In genomic region chr1:228072658-228073043, GRCh38 we compare ENCODE assay signal across 18 cellular contexts. TPM values are rescaled to one million over a fixed set of nuclear protein-coding genes. Genes with fewer than 3 reads are reported as not detected.
DNase-seq lines count a peak whose midpoint lies in the region; ATAC-seq and TF ChIP-seq lines count a peak whose summit lies in the region.
"Had no signal": no experiment of that assay in that cellular context is flagged by ENCODE, and none has a peak within 500 bp of the region (broad histone marks: within the 10 kb centered on the region; RNA-seq: fewer than 3 reads in every experiment).

No MANE protein-coding gene starts in this region.

- TF ChIP-seq CTCF in heart left ventricle (IDR thresholded peaks at IDR 0.05), result no peak
- no peak for TF ChIP-seq CTCF in Peyer's patch (IDR thresholded peaks at IDR 0.05)
- TF ChIP-seq CTCF in suprapubic skin (IDR thresholded peaks at IDR 0.05), result no peak

- H3K27ac ChIP-seq in heart left ventricle, result no peak overlapping the region
- no peak overlapping the region for H3K27ac ChIP-seq in Peyer's patch
- H3K27ac ChIP-seq in suprapubic skin, result no peak overlapping the region
- H3K27ac ChIP-seq: KMS-11 had no signal

- 47 to 62% (median 51%) methylated on average over 4 to 5 of the region's 5 CpGs for WGBS in heart left ventricle, 4 donors
- WGBS in suprapubic skin, result no CpG with 5 or more reads among the region's 5 CpGs

- DNase-seq in heart left ventricle (peak in 3 of 5 donors; percentile 4 to 31 (median 17)), cardiac septum (ENCODE audit: low spot score) (no peak), Peyer's patch (peak in 2 of 3 donors; percentile 36 to 38), left lobe of liver (ENCODE audit: low spot score) (peak; percentile 34), suprapubic skin (ENCODE audit: low spot score in 2 of 2) (peak; percentile 47 to 62), NCI-H2081 treated with DMSO at 0.1 percent for 48 hours (lab: John Stamatoyannopoulos, UW) (no peak)
- DNase-seq: CD4-positive, CD25-positive, alpha-beta regulatory T cell; COR-L47; GF-D8; MV-4-11; NCI-H1436; NCI-H2029; NCI-H2171; NCI-H526 treated with DMSO at 0.1 percent for 48 hours; SW 1271 had no signal

- no peak overlapping the region for H3K4me3 ChIP-seq in heart left ventricle
- H3K4me3 ChIP-seq in Peyer's patch, result no peak overlapping the region
- H3K4me3 ChIP-seq in suprapubic skin, result no peak overlapping the region

- no peak for TF ChIP-seq POLR2A in heart left ventricle (IDR thresholded peaks at IDR 0.05)
- no peak for TF ChIP-seq POLR2A in Peyer's patch (IDR thresholded peaks at IDR 0.05)
- TF ChIP-seq POLR2A in suprapubic skin (IDR thresholded peaks at IDR 0.05), result no peak

- peaks cover 0 to 14% (median 0%) of the 10 kb centered on the region in 9 donors for H3K27me3 ChIP-seq in heart left ventricle
- H3K27me3 ChIP-seq in Peyer's patch, result no peaks in the 10 kb centered on the region
- H3K27me3 ChIP-seq in suprapubic skin, result peaks cover 11% of the 10 kb centered on the region

- no peak for ATAC-seq in heart left ventricle
- ATAC-seq in left lobe of liver, result no peak
- ATAC-seq in HG03439 (IDR thresholded peaks at IDR 0.05; ENCODE audit: unreplicated experiment), result no peak
- ATAC-seq: Right ventricle myocardium inferior had no signal

- TF ChIP-seq EP300 in suprapubic skin (IDR thresholded peaks at IDR 0.05), result no peak

- no peaks in the 10 kb centered on the region for H3K4me1 ChIP-seq in heart left ventricle
- H3K4me1 ChIP-seq in Peyer's patch, result no peaks in the 10 kb centered on the region
- no peaks in the 10 kb centered on the region for H3K4me1 ChIP-seq in suprapubic skin

- H3K9me3 ChIP-seq in heart left ventricle, result no peaks in the 10 kb centered on the region
- no peaks in the 10 kb centered on the region for H3K9me3 ChIP-seq in Peyer's patch
- no peaks in the 10 kb centered on the region for H3K9me3 ChIP-seq in suprapubic skin

- intact Hi-C loops in heart left ventricle (cut with DNase I), result loop anchor here in 2 of 10 donors (10.0 kb wide), 2 partner anchors 308 to 328 kb away; no protein-coding TSS in a partner anchor
- intact Hi-C loops in cardiac septum (cut with DNase I), result loop anchor here (5.0 kb wide), 1 partner anchor 70 kb away; no protein-coding TSS in a partner anchor

- no peaks in the 10 kb centered on the region for H3K36me3 ChIP-seq in heart left ventricle
- H3K36me3 ChIP-seq in Peyer's patch, result no peaks in the 10 kb centered on the region
- no peaks in the 10 kb centered on the region for H3K36me3 ChIP-seq in suprapubic skin

RNA-seq across cellular contexts. Expression of gene ARF1, which starts 9.9 kb away (rescaled TPM):
- total RNA-seq in heart left ventricle (100 to 1,000 TPM; 271 to 451 (median 310) TPM), cardiac septum (332 TPM), Peyer's patch (100 to 1,000 TPM; 243 to 434 (median 392) TPM), left lobe of liver (172 TPM), suprapubic skin (100 to 1,000 TPM; 284 to 385 (median 362) TPM)
- polyA plus RNA-seq in heart left ventricle, result 100 to 1,000 TPM; 217 to 580 TPM

RNA-seq across cellular contexts. Expression of gene C1orf35, which starts 30.5 kb away (rescaled TPM):
- 1 to 10 TPM; 6.2 to 8.4 (median 7.2) TPM for total RNA-seq in heart left ventricle
- polyA plus RNA-seq in heart left ventricle, result 1 to 10 TPM; 9.8 TPM
- 8.9 TPM for total RNA-seq in cardiac septum
- 10 to 100 TPM in 3 of 4 donors, 1 to 10 TPM in 1; 6.0 to 19.8 (median 16.2) TPM for total RNA-seq in Peyer's patch
- 6.9 TPM for total RNA-seq in left lobe of liver
- 10 to 100 TPM; 10.6 to 32.3 (median 17.1) TPM for total RNA-seq in suprapubic skin

RNA-seq across cellular contexts. Expression of gene MRPL55, which starts 36.4 kb away (rescaled TPM):
- total RNA-seq in heart left ventricle (100 to 1,000 TPM in 2 of 9 donors, 10 to 100 TPM in 7; 35.5 to 125 (median 51.2) TPM), cardiac septum (39.7 TPM), Peyer's patch (10 to 100 TPM; 70.1 to 99.6 (median 80.8) TPM), left lobe of liver (38.0 TPM), suprapubic skin (100 to 1,000 TPM in 3 of 4 donors, 10 to 100 TPM in 1; 99.3 to 161 (median 119) TPM)
- 100 to 1,000 TPM in 1 of 2 donors, 10 to 100 TPM in 1; 81.5 to 141 TPM for polyA plus RNA-seq in heart left ventricle

Comparison
In these comparisons a context has a peak if more than half of its experiments do, and no peak if none do; other contexts are left out.
1. DNase-seq: peak in heart left ventricle (3 of 5), Peyer's patch (2 of 3), left lobe of liver (single experiment) and suprapubic skin (2 of 2); none in cardiac septum (single experiment) and NCI-H2081 treated with DMSO at 0.1 percent for 48 hours (single experiment).